ENCODE assay signal across 5 cellular contexts in the genomic region with DNA sequence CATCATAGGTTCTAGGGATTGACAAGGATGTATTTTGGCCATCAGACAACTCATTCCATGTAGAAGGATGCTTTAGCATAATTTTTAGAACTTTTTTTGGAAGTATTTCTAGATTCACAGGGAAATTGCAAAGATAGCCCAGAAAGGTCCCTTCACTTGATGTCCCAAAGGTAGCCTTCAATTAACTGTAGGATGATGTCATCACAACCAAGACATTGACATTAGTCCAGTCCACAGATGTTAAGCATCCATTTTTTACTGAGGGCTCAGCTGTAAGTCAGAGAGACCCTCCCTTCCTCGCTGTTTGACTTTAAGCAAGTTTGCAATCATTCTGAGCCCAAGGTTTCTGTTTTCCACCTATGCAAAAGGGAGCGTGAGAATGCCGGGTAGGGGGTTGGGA.
"Had no signal": no experiment of that assay in that cellular context is flagged by ENCODE, and none has a peak within 500 bp of the region (broad histone marks: within the 10 kb centered on the region; RNA-seq: fewer than 3 reads in every experiment).

No MANE protein-coding gene starts in this region.

- H3K27me3 Mint-ChIP-seq: IgD-negative memory B cell had no signal

- DNase-seq: H9, HCEC 1CT, KBM-7 had no signal

- H3K4me3 ChIP-seq: GM23338 had no signal

- ATAC-seq: GM23338 had no signal

- H3K4me3 Mint-ChIP-seq: GM23338, H9, IgD-negative memory B cell had no signal

- H3K36me3 Mint-ChIP-seq: IgD-negative memory B cell had no signal

- H3K4me1 Mint-ChIP-seq: IgD-negative memory B cell had no signal

- H3K27ac Mint-ChIP-seq: GM23338, IgD-negative memory B cell had no signal
